ENCODE assay signal across 11 cellular contexts in genomic region chr1:30887485-30888315, GRCh38. TPM values are rescaled to one million over a fixed set of nuclear protein-coding genes. Genes with fewer than 3 reads are reported as not detected.
DNase-seq lines count a peak whose midpoint lies in the region; ATAC-seq and TF ChIP-seq lines count a peak whose summit lies in the region.
"Had no signal": no experiment of that assay in that cellular context is flagged by ENCODE, and none has a peak within 500 bp of the region (broad histone marks: within the 10 kb centered on the region; RNA-seq: fewer than 3 reads in every experiment).

No MANE protein-coding gene starts in this region.

- no peak overlapping the region for H3K4me2 ChIP-seq in fibroblast of lung (ENCODE audit: extremely low read depth, insufficient read depth, low read length)

- no peak overlapping the region for H3K9ac ChIP-seq in fibroblast of lung (ENCODE audit: insufficient read depth, low read length)

- H3K79me2 ChIP-seq in fibroblast of lung (ENCODE audit: control insufficient read depth, insufficient read depth, low read length), result peaks cover 2% of the 10 kb centered on the region

- BruUV-seq in Calu3 (replicated peaks; lab: Mats Ljungman, UMichigan), result no TSS peak

- H3K4me1 ChIP-seq in Peyer's patch (peaks cover 0 to 39% (median 0%) of the 10 kb centered on the region in 4 donors), fibroblast of lung (ENCODE audit: control insufficient read depth, extremely low read depth, insufficient read depth, low read length) (peaks cover 16% of the 10 kb centered on the region), thyroid gland (peaks cover 9 to 19% of the 10 kb centered on the region in 2 donors)

- no peak for ATAC-seq in CD4-positive, alpha-beta T cell (ENCODE audit: poor library complexity)

- CTCF ChIA-PET in Calu3 (lab: Charles Lee), result no interaction called here
- CTCF ChIA-PET in CD4-positive, alpha-beta T cell (lab: Charles Lee), result no interaction called here

- H3K27ac Mint-ChIP-seq in Calu3 (ENCODE audit: unreplicated experiment), result peak overlapping the region; percentile 56
- H3K27ac Mint-ChIP-seq in osteocyte (ENCODE audit: unreplicated experiment), result peak overlapping the region; percentile 75
- H3K27ac Mint-ChIP-seq in CD4-positive, alpha-beta T cell, result no peak overlapping the region

- H3K4me3 ChIP-seq in Peyer's patch (no peak overlapping the region), fibroblast of lung (replicated peaks in 1 of 4; ENCODE audit: control extremely low read depth in 1 of 4, insufficient read depth in 1 of 4, low read depth in 3 of 4, low read length in 4 of 4) (peak overlapping the region in 1 of 4 experiments; percentile 2), thyroid gland (replicated peaks in 1 of 3) (no peak overlapping the region)
- H3K4me3 ChIP-seq: left lung had no signal

- TF ChIP-seq CTCF in Calu3 (IDR thresholded peaks at IDR 0.05; ENCODE audit: unreplicated experiment) (no peak), Peyer's patch (IDR thresholded peaks at IDR 0.05) (no peak), fibroblast of lung (conservative IDR thresholded peaks at IDR 0.05 in 1 of 2, IDR thresholded peaks at IDR 0.05 in 1 of 2; ENCODE audit: low read depth in 1 of 2, low read length in 2 of 2) (no peak), osteocyte (IDR thresholded peaks at IDR 0.05) (no peak), thyroid gland (IDR thresholded peaks at IDR 0.05) (no peak)
- no peak for TF ChIP-seq CTCF in CD4-positive, alpha-beta T cell (IDR thresholded peaks at IDR 0.05)

- no peak overlapping the region for H2AFZ ChIP-seq in fibroblast of lung (ENCODE audit: low read length)

- TF ChIP-seq POLR2A in Peyer's patch (IDR thresholded peaks at IDR 0.05) (no peak), thyroid gland (IDR thresholded peaks at IDR 0.05) (no peak)

- H3K9me3 ChIP-seq in Peyer's patch (no peaks in the 10 kb centered on the region), fibroblast of lung (ENCODE audit: control insufficient read depth, insufficient read depth, low read depth, low read length) (no peaks in the 10 kb centered on the region), thyroid gland (no peaks in the 10 kb centered on the region)
- no peaks in the 10 kb centered on the region for H3K9me3 ChIP-seq in CD4-positive, alpha-beta T cell (ENCODE audit: control insufficient read depth, low read length)
- H3K9me3 ChIP-seq: left lung had no signal

- intact Hi-C loops in Calu3 (cut with micrococcal nuclease; ENCODE audit: unreplicated experiment) (no loop called here), thyroid gland (cut with DNase I) (no loop called here)
- intact Hi-C loops in CD4-positive, alpha-beta T cell (cut with DNase I, micrococcal nuclease), result no loop called here

- H3K36me3 ChIP-seq in Peyer's patch (no peaks in the 10 kb centered on the region), fibroblast of lung (ENCODE audit: control insufficient read depth, insufficient read depth, low read length) (no peaks in the 10 kb centered on the region), thyroid gland (no peaks in the 10 kb centered on the region)
- H3K36me3 ChIP-seq: left lung had no signal

- H3K9me3 Mint-ChIP-seq in Calu3 (ENCODE audit: low read depth, unreplicated experiment) (no peaks in the 10 kb centered on the region), osteocyte (ENCODE audit: unreplicated experiment) (no peaks in the 10 kb centered on the region)
- H3K9me3 Mint-ChIP-seq in CD4-positive, alpha-beta T cell, result no peaks in the 10 kb centered on the region

- H3K4me3 Mint-ChIP-seq in Calu3 (ENCODE audit: low read depth, unreplicated experiment), result no peak overlapping the region
- H3K4me3 Mint-ChIP-seq in osteocyte (ENCODE audit: unreplicated experiment), result no peak overlapping the region
- no peak overlapping the region for H3K4me3 Mint-ChIP-seq in CD4-positive, alpha-beta T cell

- H3K36me3 Mint-ChIP-seq in Calu3 (ENCODE audit: insufficient read depth, unreplicated experiment), result peaks cover 5% of the 10 kb centered on the region
- no peaks in the 10 kb centered on the region for H3K36me3 Mint-ChIP-seq in osteocyte (ENCODE audit: unreplicated experiment)
- H3K36me3 Mint-ChIP-seq in CD4-positive, alpha-beta T cell (ENCODE audit: low read depth), result no peaks in the 10 kb centered on the region

- H3K27me3 Mint-ChIP-seq in Calu3 (ENCODE audit: unreplicated experiment) (no peaks in the 10 kb centered on the region), osteocyte (ENCODE audit: unreplicated experiment) (no peaks in the 10 kb centered on the region)
- peaks cover under 1% of the 10 kb centered on the region for H3K27me3 Mint-ChIP-seq in CD4-positive, alpha-beta T cell

- no peak for DNase-seq in Calu3
- no peak for DNase-seq in Peyer's patch
- peak; percentile 57 to 88 for DNase-seq in fibroblast of lung (ENCODE audit: low read depth in 2 of 2)
- no peak for DNase-seq in osteocyte (ENCODE audit: extremely low spot score, unreplicated experiment)
- no peak for DNase-seq in thyroid gland
- no peak for DNase-seq in RPMI8226
- DNase-seq in CD4-positive, alpha-beta T cell, result no peak
- no peak for DNase-seq in LoVo (ENCODE audit: low spot score)
- DNase-seq: activated CD4-positive, alpha-beta T cell treated with anti-CD3 and anti-CD28 coated beads, Interleukin-2, amount 50 U/mL, for 4 hours had no signal

- H3K4me1 Mint-ChIP-seq in Calu3 (ENCODE audit: low read depth, unreplicated experiment) (peaks cover 11% of the 10 kb centered on the region), osteocyte (ENCODE audit: unreplicated experiment) (peaks cover 23% of the 10 kb centered on the region)
- no peaks in the 10 kb centered on the region for H3K4me1 Mint-ChIP-seq in CD4-positive, alpha-beta T cell (ENCODE audit: low read depth)

- H3K27ac ChIP-seq in Peyer's patch (peak overlapping the region; percentile 25 to 85 (median 50)), fibroblast of lung (ENCODE audit: insufficient read depth, low read length) (peak overlapping the region; percentile 17), thyroid gland (no peak overlapping the region)
- H3K27ac ChIP-seq in CD4-positive, alpha-beta T cell (ENCODE audit: low read depth, low read length), result no peak overlapping the region
- H3K27ac ChIP-seq: HL-60 had no signal

- H3K27me3 ChIP-seq in Peyer's patch (no peaks in the 10 kb centered on the region), fibroblast of lung (ENCODE audit: control insufficient read depth, insufficient read depth, low read length) (no peaks in the 10 kb centered on the region), thyroid gland (no peaks in the 10 kb centered on the region)
- peaks cover 4% of the 10 kb centered on the region for H3K27me3 ChIP-seq in CD4-positive, alpha-beta T cell (ENCODE audit: control insufficient read depth, insufficient read depth, low read length)
- H3K27me3 ChIP-seq: left lung had no signal

- WGBS in thyroid gland, 2 donors, result 81 to 83% methylated on average over 10 of the region's 10 CpGs

- no peaks in the 10 kb centered on the region for H4K20me1 ChIP-seq in fibroblast of lung (ENCODE audit: control insufficient read depth, extremely low read depth, insufficient read depth, low read length)

- POLR2A ChIA-PET in CD4-positive, alpha-beta T cell (lab: Charles Lee), result no interaction called here

RNA-seq across cellular contexts. Expression of gene SDC3, which starts 20.9 kb away (rescaled TPM):
- 15.0 and 20.5 TPM in 2 replicates for total RNA-seq in Calu3 (2022)
- 10 to 100 TPM in 1 of 4 donors, 1 to 10 TPM in 3; 4.6 to 12.4 (median 8.9) TPM for total RNA-seq in Peyer's patch
- 25.9 and 32.9 TPM in 2 replicates for total RNA-seq in fibroblast of lung
- 13.7 and 16.2 TPM in 2 replicates for polyA plus RNA-seq in fibroblast of lung
- polyA plus RNA-seq in fibroblast of lung (2012), result 64.6 and 85.2 TPM in 2 replicates
- 88.7 and 132 TPM in 2 replicates for polyA minus RNA-seq in fibroblast of lung (ENCODE audit: low replicate concordance)
- total RNA-seq in osteocyte, result 54.4 and 63.4 TPM in 2 replicates
- total RNA-seq in thyroid gland, result 10 to 100 TPM; 13.2 to 19.5 (median 15.9) TPM
- total RNA-seq in CD4-positive, alpha-beta T cell, result under 1 TPM in 1 of 2 experiments, not detected in 1; 0.14 TPM

Comparison
In these comparisons a context has a peak if more than half of its experiments do, and no peak if none do; other contexts are left out.
1. DNase-seq: peak in fibroblast of lung (2 of 2); none in Calu3 (single experiment), Peyer's patch (0 of 3), osteocyte (single experiment), thyroid gland (0 of 2), RPMI8226 (single experiment), CD4-positive, alpha-beta T cell (0 of 10) and LoVo (single experiment).
2. H3K27ac ChIP-seq: peak in Peyer's patch (4 of 4) and fibroblast of lung (single experiment); none in thyroid gland (0 of 3) and CD4-positive, alpha-beta T cell (single experiment).
3. RNA of gene SDC3, which starts 20.9 kb away (total RNA-seq): 54.4 to 63.4 TPM in osteocyte, 25.9 to 32.9 TPM in fibroblast of lung, 13.2 to 19.5 TPM in thyroid gland, 15.0 to 20.5 TPM in Calu3 and 4.6 to 12.4 TPM in Peyer's patch; 0.14 TPM in CD4-positive, alpha-beta T cell; every median in the first group is over 4 times any median in the second.